ENCODE assay signal across 14 cellular contexts in genomic region chr12:52217223-52217622, GRCh38. TPM values are rescaled to one million over a fixed set of nuclear protein-coding genes. Genes with fewer than 3 reads are reported as not detected.
DNase-seq lines count a peak whose midpoint lies in the region; ATAC-seq, FAIRE-seq and TF ChIP-seq lines count a peak whose summit lies in the region.
"Had no signal": no experiment of that assay in that cellular context is flagged by ENCODE, and none has a peak within 500 bp of the region (broad histone marks: within the 10 kb centered on the region; RNA-seq: fewer than 3 reads in every experiment).

No MANE protein-coding gene starts in this region.

- no peak for FAIRE-seq in bronchial epithelial cell (lab: Jason Lieb, UNC)
- FAIRE-seq: GM12878 had no signal

- no peaks in the 10 kb centered on the region for H3K9me3 Mint-ChIP-seq in activated CD4-positive, alpha-beta memory T cell treated with anti-CD3 and anti-CD28 coated beads, Interleukin-2, amount 10 ng/mL, durations not matched to agents 7 days and 5 days

- H3K27me3 ChIP-seq in ACC112 (ENCODE audit: insufficient read depth, low read length) (no peaks in the 10 kb centered on the region), bronchial epithelial cell (ENCODE audit: control insufficient read depth, insufficient read depth, low read length) (no peaks in the 10 kb centered on the region), lung (ENCODE audit: control insufficient read depth, insufficient read depth) (no peaks in the 10 kb centered on the region)

- POLR2A ChIA-PET in activated CD4-positive, alpha-beta memory T cell treated with anti-CD3 and anti-CD28 coated beads, Interleukin-2, amount 10 ng/mL, durations not matched to agents 7 days and 5 days (lab: Charles Lee) = no interaction called here

- H3K27ac Mint-ChIP-seq in activated CD4-positive, alpha-beta memory T cell treated with anti-CD3 and anti-CD28 coated beads, Interleukin-2, amount 10 ng/mL, durations not matched to agents 7 days and 5 days = no peak overlapping the region
- H3K27ac Mint-ChIP-seq: T-helper 17 cell had no signal

- H3K4me3 Mint-ChIP-seq in activated CD4-positive, alpha-beta memory T cell treated with anti-CD3 and anti-CD28 coated beads, Interleukin-2, amount 10 ng/mL, durations not matched to agents 7 days and 5 days = no peak overlapping the region
- H3K4me3 Mint-ChIP-seq: T-helper 17 cell had no signal

- no peaks in the 10 kb centered on the region for H3K36me3 Mint-ChIP-seq in activated CD4-positive, alpha-beta memory T cell treated with anti-CD3 and anti-CD28 coated beads, Interleukin-2, amount 10 ng/mL, durations not matched to agents 7 days and 5 days (ENCODE audit: low read depth)

- H3K4me1 ChIP-seq in ACC112 (ENCODE audit: control insufficient read depth, insufficient read depth, low read length, unreplicated experiment) (peaks cover 38% of the 10 kb centered on the region), lung (ENCODE audit: control insufficient read depth in 2 of 2, insufficient read depth in 2 of 2, low read length in 2 of 2) (peaks cover 0 to 8% of the 10 kb centered on the region in 2 donors)

- CTCF ChIA-PET in activated CD4-positive, alpha-beta memory T cell treated with anti-CD3 and anti-CD28 coated beads, Interleukin-2, amount 10 ng/mL, durations not matched to agents 7 days and 5 days (lab: Charles Lee) = no interaction called here

- WGBS in lung, 2 donors = 16 to 18% methylated on average over 5 of the region's 5 CpGs

- H3K27me3 Mint-ChIP-seq in activated CD4-positive, alpha-beta memory T cell treated with anti-CD3 and anti-CD28 coated beads, Interleukin-2, amount 10 ng/mL, durations not matched to agents 7 days and 5 days = peaks cover 31% of the 10 kb centered on the region

- H3K27ac ChIP-seq in ACC112 (ENCODE audit: low read depth, low read length) (peak overlapping the region; percentile 60; the same call in 1 of the 2 replicates), lung (ENCODE audit: low read depth in 1 of 2, low read length in 1 of 2) (peak overlapping the region in 1 of 2 donors; percentile 43)
- H3K27ac ChIP-seq: neutrophil had no signal

- TF ChIP-seq CTCF in LNCaP clone FGC (IDR thresholded peaks at IDR 0.05; ENCODE audit: control insufficient read depth, extremely low read depth, insufficient read depth) = no peak
- TF ChIP-seq CTCF in bronchial epithelial cell (IDR thresholded peaks at IDR 0.05; ENCODE audit: insufficient read depth, low read length, severe bottlenecking) = no peak
- no peak for TF ChIP-seq CTCF in lung (IDR thresholded peaks at IDR 0.05; ENCODE audit: control extremely low read depth, extremely low read depth)

- DNase-seq in LNCaP clone FGC (ENCODE audit: low read depth) (peak; percentile 88), bronchial epithelial cell (ENCODE audit: low read depth) (peak; percentile 87), lung (ENCODE audit: low spot score) (peak; percentile 87)
- DNase-seq in activated CD4-positive, alpha-beta memory T cell treated with anti-CD3 and anti-CD28 coated beads, Interleukin-2, amount 10 ng/mL, durations not matched to agents 7 days and 5 days = no peak
- DNase-seq: activated T-cell treated with anti-CD3 and anti-CD28 coated beads, Interleukin-2, amount 50 U/mL, for 48 hours; AML-193; NCI-H2081 treated with DMSO at 0.1 percent for 48 hours; T-helper 17 cell had no signal

- H2AFZ ChIP-seq in ACC112 (ENCODE audit: low read length, unreplicated experiment) = no peak overlapping the region

- ATAC-seq in lung (ENCODE audit: insufficient read depth, low FRiP score) = peak; percentile 1
- ATAC-seq in HG03457 (IDR thresholded peaks at IDR 0.05; ENCODE audit: unreplicated experiment) = no peak
- ATAC-seq in HG03442 (IDR thresholded peaks at IDR 0.05; ENCODE audit: unreplicated experiment) = no peak
- ATAC-seq in GM19035 (IDR thresholded peaks at IDR 0.05; ENCODE audit: unreplicated experiment) = no peak
- ATAC-seq: GM12878, T-helper 17 cell had no signal

- no peaks in the 10 kb centered on the region for H3K79me2 ChIP-seq in ACC112 (ENCODE audit: control insufficient read depth, insufficient read depth, low read length, unreplicated experiment)

- H3K4me3 ChIP-seq in ACC112 (ENCODE audit: low read depth, low read length) (no peak overlapping the region), LNCaP clone FGC (ENCODE audit: low read depth, low read length) (0 out of 2 replicates have a peak overlapping the region, but pooled peaks have one; percentile 0), bronchial epithelial cell (ENCODE audit: low read depth, low read length) (no peak overlapping the region), lung (no peak overlapping the region)
- H3K4me3 ChIP-seq: GM12878 had no signal

- H3K36me3 ChIP-seq in ACC112 (ENCODE audit: insufficient read depth, low read length) (no peaks in the 10 kb centered on the region), bronchial epithelial cell (ENCODE audit: control insufficient read depth, insufficient read depth, low read length) (no peaks in the 10 kb centered on the region), lung (ENCODE audit: control insufficient read depth in 2 of 2, insufficient read depth in 2 of 2, low read length in 2 of 2) (no peaks in the 10 kb centered on the region)
- H3K36me3 ChIP-seq: neutrophil had no signal

- peaks cover 0 to 2% of the 10 kb centered on the region in 2 donors for H3K9me3 ChIP-seq in lung (ENCODE audit: control insufficient read depth in 2 of 2, insufficient read depth in 1 of 2, low read length in 1 of 2)
- H3K9me3 ChIP-seq: neutrophil had no signal

- H3K4me1 Mint-ChIP-seq in activated CD4-positive, alpha-beta memory T cell treated with anti-CD3 and anti-CD28 coated beads, Interleukin-2, amount 10 ng/mL, durations not matched to agents 7 days and 5 days = peaks cover 9% of the 10 kb centered on the region

RNA-seq across cellular contexts. Expression of gene KRT7, which starts 15.8 kb away (rescaled TPM):
- 532 and 895 TPM in 2 replicates for total RNA-seq in bronchial epithelial cell
- total RNA-seq in lung = 1,000 to 10,000 TPM in 1 of 2 donors, 10 to 100 TPM in 1; 33.6 to 1,411 TPM
- 1,000 to 10,000 TPM; 1,201 to 1,415 TPM for polyA plus RNA-seq in lung
- total RNA-seq in activated CD4-positive, alpha-beta memory T cell treated with anti-CD3 and anti-CD28 coated beads, Interleukin-2, amount 10 ng/mL, durations not matched to agents 7 days and 5 days = 1 to 10 TPM; 9.1 to 9.3 TPM

RNA-seq across cellular contexts. Expression of gene KRT80, which starts 25.4 kb away (rescaled TPM):
- total RNA-seq in bronchial epithelial cell (14.7 and 66.4 TPM in 2 replicates), lung (10 to 100 TPM in 1 of 2 donors, 1 to 10 TPM in 1; 1.8 to 15.5 TPM)
- polyA plus RNA-seq in lung = 1 to 10 TPM; 7.2 to 9.9 TPM
- total RNA-seq in activated CD4-positive, alpha-beta memory T cell treated with anti-CD3 and anti-CD28 coated beads, Interleukin-2, amount 10 ng/mL, durations not matched to agents 7 days and 5 days = not detected
- total RNA-seq: GM12878, T-helper 17 cell had no signal

RNA-seq across cellular contexts. Expression of gene KRT86, which starts 57.2 kb away (rescaled TPM):
- total RNA-seq in bronchial epithelial cell (0.26 TPM in 2 replicates), lung (1 to 10 TPM in 1 of 2 donors, not detected in 1; 1.1 TPM)
- polyA plus RNA-seq in lung = under 1 TPM; 0.11 to 0.31 TPM
- under 1 TPM; 0.23 to 0.30 TPM for total RNA-seq in activated CD4-positive, alpha-beta memory T cell treated with anti-CD3 and anti-CD28 coated beads, Interleukin-2, amount 10 ng/mL, durations not matched to agents 7 days and 5 days
